14 cellular contexts compared by ENCODE assay signal in genomic region chr10:33377658-33378025, GRCh38. TPM values are rescaled to one million over a fixed set of nuclear protein-coding genes. Genes with fewer than 3 reads are reported as not detected.
DNase-seq lines count a peak whose midpoint lies in the region; ATAC-seq and TF ChIP-seq lines count a peak whose summit lies in the region.
"Had no signal": no experiment of that assay in that cellular context is flagged by ENCODE, and none has a peak within 500 bp of the region (broad histone marks: within the 10 kb centered on the region; RNA-seq: fewer than 3 reads in every experiment).

No MANE protein-coding gene starts in this region.

- peak overlapping the region; percentile 5 for H3K27ac Mint-ChIP-seq in activated naive CD4-positive, alpha-beta T cell treated with anti-CD3 and anti-CD28 coated beads, Interleukin-2, amount 50 U/mL, for 24 hours
- H3K27ac Mint-ChIP-seq in activated T-helper 17 cell treated with anti-CD3 and anti-CD28 coated beads, Interleukin-2, amount 50 U/mL, for 72 hours, result peak overlapping the region; percentile 9
- H3K27ac Mint-ChIP-seq in stimulated activated naive CD8-positive, alpha-beta T cell treated with anti-CD3 and anti-CD28 coated beads, Interleukin-15, Interleukin-2, amounts not matched to agents 100 ng/mL and 50 ng/mL, for 24 hours, result peak overlapping the region; percentile 59
- H3K27ac Mint-ChIP-seq: stimulated activated memory B cell treated with anti-CD40 and anti-IgM and Interleukin-4, amounts not matched to agents 10 μg/mL and 1 μg/mL and 100 μg/mL, for 72 hours had no signal

- DNase-seq in activated naive CD4-positive, alpha-beta T cell treated with anti-CD3 and anti-CD28 coated beads, Interleukin-2, amount 50 U/mL, for 16 hours, result no peak
- DNase-seq in fibroblast of mammary gland (ENCODE audit: low read depth) (peak; percentile 88), SHP77 treated with DMSO at 0.1 percent for 48 hours (lab: John Stamatoyannopoulos, UW) (no peak), islet precursor cell (no peak)
- DNase-seq: NCI-H2029 treated with DMSO at 0.1 percent for 48 hours; NCI-H748 treated with DMSO at 0.1 percent for 48 hours; psoas muscle; SHP77; stimulated activated CD4-positive, alpha-beta T cell treated with anti-CD3 and anti-CD28 coated beads, Interleukin-2, amount 100 ng/mL, for 48 hours had no signal

- no peak overlapping the region for H3K4me3 Mint-ChIP-seq in activated naive CD4-positive, alpha-beta T cell treated with anti-CD3 and anti-CD28 coated beads, Interleukin-2, amount 50 U/mL, for 24 hours
- H3K4me3 Mint-ChIP-seq in activated T-helper 17 cell treated with anti-CD3 and anti-CD28 coated beads, Interleukin-2, amount 50 U/mL, for 72 hours, result no peak overlapping the region
- H3K4me3 Mint-ChIP-seq in stimulated activated naive CD8-positive, alpha-beta T cell treated with anti-CD3 and anti-CD28 coated beads, Interleukin-15, Interleukin-2, amounts not matched to agents 100 ng/mL and 50 ng/mL, for 24 hours, result no peak overlapping the region
- H3K4me3 Mint-ChIP-seq: stimulated activated memory B cell treated with anti-CD40 and anti-IgM and Interleukin-4, amounts not matched to agents 10 μg/mL and 1 μg/mL and 100 μg/mL, for 72 hours had no signal

- peaks cover 12% of the 10 kb centered on the region for H3K4me1 Mint-ChIP-seq in activated naive CD4-positive, alpha-beta T cell treated with anti-CD3 and anti-CD28 coated beads, Interleukin-2, amount 50 U/mL, for 24 hours
- no peaks in the 10 kb centered on the region for H3K4me1 Mint-ChIP-seq in activated T-helper 17 cell treated with anti-CD3 and anti-CD28 coated beads, Interleukin-2, amount 50 U/mL, for 72 hours
- H3K4me1 Mint-ChIP-seq in stimulated activated naive CD8-positive, alpha-beta T cell treated with anti-CD3 and anti-CD28 coated beads, Interleukin-15, Interleukin-2, amounts not matched to agents 100 ng/mL and 50 ng/mL, for 24 hours (ENCODE audit: low read depth), result peaks cover 28% of the 10 kb centered on the region
- H3K4me1 Mint-ChIP-seq: stimulated activated memory B cell treated with anti-CD40 and anti-IgM and Interleukin-4, amounts not matched to agents 10 μg/mL and 1 μg/mL and 100 μg/mL, for 72 hours had no signal

- no peaks in the 10 kb centered on the region for H3K27me3 Mint-ChIP-seq in activated naive CD4-positive, alpha-beta T cell treated with anti-CD3 and anti-CD28 coated beads, Interleukin-2, amount 50 U/mL, for 24 hours
- peaks cover 9% of the 10 kb centered on the region for H3K27me3 Mint-ChIP-seq in activated T-helper 17 cell treated with anti-CD3 and anti-CD28 coated beads, Interleukin-2, amount 50 U/mL, for 72 hours
- peaks cover 19% of the 10 kb centered on the region for H3K27me3 Mint-ChIP-seq in stimulated activated naive CD8-positive, alpha-beta T cell treated with anti-CD3 and anti-CD28 coated beads, Interleukin-15, Interleukin-2, amounts not matched to agents 100 ng/mL and 50 ng/mL, for 24 hours
- H3K27me3 Mint-ChIP-seq: stimulated activated memory B cell treated with anti-CD40 and anti-IgM and Interleukin-4, amounts not matched to agents 10 μg/mL and 1 μg/mL and 100 μg/mL, for 72 hours had no signal

- ATAC-seq in activated T-helper 17 cell treated with anti-CD3 and anti-CD28 coated beads, Interleukin-2, amount 50 U/mL, for 72 hours (replicated peaks), result peak; percentile 71
- no peak for ATAC-seq in GM19324 (IDR thresholded peaks at IDR 0.05; ENCODE audit: low FRiP score, unreplicated experiment)
- ATAC-seq: psoas muscle; stimulated activated memory B cell treated with anti-CD40 and anti-IgM and Interleukin-4, amounts not matched to agents 10 μg/mL and 1 μg/mL and 100 μg/mL, for 72 hours had no signal

- H3K9me3 Mint-ChIP-seq in activated naive CD4-positive, alpha-beta T cell treated with anti-CD3 and anti-CD28 coated beads, Interleukin-2, amount 50 U/mL, for 24 hours, result no peaks in the 10 kb centered on the region
- H3K9me3 Mint-ChIP-seq in activated T-helper 17 cell treated with anti-CD3 and anti-CD28 coated beads, Interleukin-2, amount 50 U/mL, for 72 hours, result no peaks in the 10 kb centered on the region
- H3K9me3 Mint-ChIP-seq in stimulated activated naive CD8-positive, alpha-beta T cell treated with anti-CD3 and anti-CD28 coated beads, Interleukin-15, Interleukin-2, amounts not matched to agents 100 ng/mL and 50 ng/mL, for 24 hours, result no peaks in the 10 kb centered on the region

- no peaks in the 10 kb centered on the region for H3K36me3 Mint-ChIP-seq in activated naive CD4-positive, alpha-beta T cell treated with anti-CD3 and anti-CD28 coated beads, Interleukin-2, amount 50 U/mL, for 24 hours
- no peaks in the 10 kb centered on the region for H3K36me3 Mint-ChIP-seq in activated T-helper 17 cell treated with anti-CD3 and anti-CD28 coated beads, Interleukin-2, amount 50 U/mL, for 72 hours (ENCODE audit: low read depth)
- H3K36me3 Mint-ChIP-seq in stimulated activated naive CD8-positive, alpha-beta T cell treated with anti-CD3 and anti-CD28 coated beads, Interleukin-15, Interleukin-2, amounts not matched to agents 100 ng/mL and 50 ng/mL, for 24 hours (ENCODE audit: low read depth), result no peaks in the 10 kb centered on the region
- H3K36me3 Mint-ChIP-seq: stimulated activated memory B cell treated with anti-CD40 and anti-IgM and Interleukin-4, amounts not matched to agents 10 μg/mL and 1 μg/mL and 100 μg/mL, for 72 hours had no signal

- no peak overlapping the region for H3K4me3 ChIP-seq in fibroblast of mammary gland (ENCODE audit: control insufficient read depth, low read depth, low read length)
- H3K4me3 ChIP-seq: psoas muscle had no signal

- no peak for TF ChIP-seq CTCF in fibroblast of mammary gland (conservative IDR thresholded peaks at IDR 0.05; ENCODE audit: control insufficient read depth, insufficient read depth, low read depth, low read length)

RNA-seq across cellular contexts. Expression of gene NRP1, which starts 43.2 kb away (rescaled TPM):
- total RNA-seq in activated T-helper 17 cell treated with anti-CD3 and anti-CD28 coated beads, Interleukin-2, amount 50 U/mL, for 72 hours, result 1 to 10 TPM in 1 of 2 donors, under 1 TPM in 1; 0.90 to 1.2 TPM

Comparison
In these comparisons a context has a peak if more than half of its experiments do, and no peak if none do; other contexts are left out.
1. H3K27ac Mint-ChIP-seq: peak in every context shown above with its lines; median percentile 59 in stimulated activated naive CD8-positive, alpha-beta T cell treated with anti-CD3 and anti-CD28 coated beads, Interleukin-15, Interleukin-2, amounts not matched to agents 100 ng/mL and 50 ng/mL, for 24 hours; 9 in activated T-helper 17 cell treated with anti-CD3 and anti-CD28 coated beads, Interleukin-2, amount 50 U/mL, for 72 hours; 5 in activated naive CD4-positive, alpha-beta T cell treated with anti-CD3 and anti-CD28 coated beads, Interleukin-2, amount 50 U/mL, for 24 hours.